ENCODE assay signal across 8 cellular contexts in the genomic region with DNA sequence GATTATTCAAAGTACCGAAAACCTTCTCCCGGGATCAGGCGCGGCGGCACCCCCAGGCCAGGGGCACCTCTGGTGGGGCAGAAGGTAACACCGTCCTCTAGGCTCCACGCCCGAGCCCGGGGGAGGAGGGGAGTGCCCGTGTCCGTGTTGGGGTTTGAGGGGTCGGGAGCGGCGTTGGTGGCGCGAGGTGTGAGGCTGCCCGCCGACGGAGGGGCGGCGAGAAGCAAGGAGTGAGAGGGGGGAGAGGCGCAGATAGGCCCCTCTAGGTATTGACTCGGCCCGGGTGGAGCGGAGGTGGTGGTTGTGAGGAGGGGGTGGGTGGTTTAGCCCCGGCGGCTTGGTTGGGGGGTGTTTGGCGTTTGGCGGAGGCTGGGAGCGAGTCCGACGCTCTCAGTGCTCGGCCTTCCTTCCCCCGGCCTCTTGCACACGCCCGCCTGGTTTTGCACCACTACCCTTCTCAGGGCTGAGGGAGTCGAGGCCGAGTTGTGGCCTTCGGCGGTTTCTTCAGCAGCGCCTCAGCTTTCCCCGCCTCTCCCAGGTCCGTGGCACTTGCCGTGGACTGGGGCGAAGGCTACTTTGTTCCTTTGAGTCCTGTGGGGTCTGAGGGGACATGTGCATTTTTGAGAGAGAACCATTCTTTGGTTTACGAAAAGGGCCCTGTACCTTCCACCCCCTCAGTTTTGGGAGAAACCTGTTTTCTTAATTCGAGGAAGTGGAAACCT. TPM values are rescaled to one million over a fixed set of nuclear protein-coding genes. Genes with fewer than 3 reads are reported as not detected.
DNase-seq lines count a peak whose midpoint lies in the region; FAIRE-seq and TF ChIP-seq lines count a peak whose summit lies in the region.

No MANE protein-coding gene starts in this region.

- H3K4me1 Mint-ChIP-seq in H9 (peaks cover 37 to 43% of the 10 kb centered on the region in 2 experiments), astrocyte (ENCODE audit: low read depth, unreplicated experiment) (peaks cover 15% of the 10 kb centered on the region)

- H3K4me2 ChIP-seq in H9 (ENCODE audit: insufficient read depth, insufficient read length, low read length) (peak overlapping the region; percentile 60), OCI-LY3 (ENCODE audit: low read length) (peak overlapping the region; percentile 84), astrocyte (ENCODE audit: low read length) (peak overlapping the region; percentile 97)

- H3K4me3 ChIP-seq in OCI-LY3 (ENCODE audit: low read length): peak overlapping the region; percentile 98
- peak overlapping the region; percentile 88 for H3K4me3 ChIP-seq in astrocyte (ENCODE audit: insufficient read depth, low read depth, low read length)
- H3K4me3 ChIP-seq in iPS-11a (ENCODE audit: low read depth, low read length): peak overlapping the region; percentile 71
- H3K4me3 ChIP-seq in sigmoid colon: peak overlapping the region; percentile 76 to 88 (median 86)

- no peak overlapping the region for H2AK5ac ChIP-seq in H9 (ENCODE audit: insufficient read length, low read length)

- H3K79me2 ChIP-seq in H9 (ENCODE audit: insufficient read depth, low read length) (peaks cover 42% of the 10 kb centered on the region), OCI-LY3 (ENCODE audit: low read length) (peaks cover 65% of the 10 kb centered on the region), astrocyte (ENCODE audit: insufficient read depth, low read length) (peaks cover 54% of the 10 kb centered on the region)

- peak overlapping the region; percentile 94 for H3K14ac ChIP-seq in H9 (ENCODE audit: insufficient read depth, low read length)

- H3K27me3 Mint-ChIP-seq in H9 (ENCODE audit: low read depth) (peaks cover 2% of the 10 kb centered on the region; the same call in 1 of the 2 replicates), astrocyte (ENCODE audit: low read depth, unreplicated experiment) (no peaks in the 10 kb centered on the region)

- H4K91ac ChIP-seq in H9 (ENCODE audit: insufficient read length, low read depth, low read length): peak overlapping the region; percentile 89

- H3K23ac ChIP-seq in H9 (ENCODE audit: insufficient read length, low read depth, low read length): no peak overlapping the region

- intact Hi-C loops in sigmoid colon (cut with DNase I): loop anchor here (2.0 to 5.0 kb wide), 2 partner anchors 357 to 1179 kb away; partner anchors contain the start of genes IL6ST and MAP3K1

- peak overlapping the region; percentile 60 for H4K5ac ChIP-seq in H9 (ENCODE audit: insufficient read length, low read depth, low read length)

- no peak for TF ChIP-seq EP300 in sigmoid colon (IDR thresholded peaks at IDR 0.05)

- H3K4me1 ChIP-seq in H9 (ENCODE audit: insufficient read depth, low read length) (no peaks in the 10 kb centered on the region), OCI-LY3 (ENCODE audit: low read length) (peaks cover 25% of the 10 kb centered on the region), astrocyte (ENCODE audit: insufficient read depth, low read length) (peaks cover 28% of the 10 kb centered on the region), sigmoid colon (peaks cover 0 to 56% (median 37%) of the 10 kb centered on the region in 4 donors)

- H2AFZ ChIP-seq in H9 (ENCODE audit: low read length) (no peak overlapping the region), OCI-LY3 (ENCODE audit: low read depth, low read length) (peak overlapping the region; percentile 19; the same call in 1 of the 2 replicates), astrocyte (ENCODE audit: low read depth, low read length) (peak overlapping the region; percentile 75)

- H3K79me1 ChIP-seq in H9 (ENCODE audit: insufficient read depth, low read depth, low read length, poor library complexity, severe bottlenecking): no peaks in the 10 kb centered on the region

- H4K8ac ChIP-seq in H9 (replicated peaks; ENCODE audit: insufficient read length, low read depth, low read length): no peak overlapping the region

- WGBS in H9 (ENCODE audit: extremely low coverage, insufficient read length, low lambda C conversion rate): no CpG with 5 or more reads among the region's 47 CpGs
- WGBS in sigmoid colon, 2 donors: 0% methylated on average over 47 of the region's 47 CpGs

- peaks cover 3% of the 10 kb centered on the region for H3K23me2 ChIP-seq in H9 (ENCODE audit: insufficient read length, low read depth, low read length, poor library complexity, severe bottlenecking)

- no peak for FAIRE-seq in astrocyte (lab: Jason Lieb, UNC)

- no peak overlapping the region for H2BK15ac ChIP-seq in H9 (ENCODE audit: low read depth, low read length)

- TF ChIP-seq POLR2A in sigmoid colon (IDR thresholded peaks at IDR 0.05): no peak

- H3K27ac Mint-ChIP-seq in H9: peak overlapping the region; percentile 100
- peak overlapping the region; percentile 97 for H3K27ac Mint-ChIP-seq in astrocyte (ENCODE audit: unreplicated experiment)

- H3K4me3 Mint-ChIP-seq in H9: peak overlapping the region; percentile 98
- peak overlapping the region; percentile 95 for H3K4me3 Mint-ChIP-seq in astrocyte (ENCODE audit: unreplicated experiment)

- H3K27me3 ChIP-seq in H9 (ENCODE audit: insufficient read depth, low read length): no peaks in the 10 kb centered on the region
- H3K27me3 ChIP-seq in OCI-LY3 (ENCODE audit: low read depth, low read length): no peaks in the 10 kb centered on the region
- H3K27me3 ChIP-seq in astrocyte (ENCODE audit: insufficient read depth, low read length): no peaks in the 10 kb centered on the region
- no peaks in the 10 kb centered on the region for H3K27me3 ChIP-seq in sigmoid colon

- peak overlapping the region; percentile 41 for H3K56ac ChIP-seq in H9 (ENCODE audit: insufficient read length, low read depth, low read length)

- no peak overlapping the region for H3T11ph ChIP-seq in H9 (ENCODE audit: low read length)

- H3K4ac ChIP-seq in H9 (ENCODE audit: low read depth, low read length): peak overlapping the region; percentile 61

- H3K9ac ChIP-seq in H9 (ENCODE audit: extremely low read depth, insufficient read length, low read length) (peak overlapping the region; percentile 90), OCI-LY3 (ENCODE audit: low read length) (peak overlapping the region; percentile 99), astrocyte (ENCODE audit: low read length) (peak overlapping the region; percentile 100)

- H3K36me3 Mint-ChIP-seq in H9 (ENCODE audit: insufficient read depth in 1 of 3, low read depth in 3 of 3) (peaks cover 25 to 40% (median 36%) of the 10 kb centered on the region in 3 experiments), astrocyte (ENCODE audit: low read depth, unreplicated experiment) (peaks cover 8% of the 10 kb centered on the region)

- H2BK12ac ChIP-seq in H9 (ENCODE audit: insufficient read length, low read depth, low read length): peak overlapping the region; percentile 6

- H2BK20ac ChIP-seq in H9 (ENCODE audit: low read depth, low read length, poor library complexity, severe bottlenecking): no peak overlapping the region

- H3K27ac ChIP-seq in H9 (ENCODE audit: insufficient read length, low read depth, low read length): peak overlapping the region; percentile 92
- H3K27ac ChIP-seq in OCI-LY3 (ENCODE audit: low read length): peak overlapping the region; percentile 97
- peak overlapping the region; percentile 98 for H3K27ac ChIP-seq in astrocyte (ENCODE audit: low read depth, low read length)
- H3K27ac ChIP-seq in sigmoid colon: peak overlapping the region; percentile 95 to 100 (median 98)

- DNase-seq in GM03348 (ENCODE audit: low spot score) (peak; percentile 44), H9 (no peak), astrocyte (ENCODE audit: low read depth) (no peak), sigmoid colon (peak; percentile 71), 8988T (no peak), NCI-H2171 treated with DMSO at 0.1 percent for 48 hours (lab: John Stamatoyannopoulos, UW) (no peak)

- peak overlapping the region; percentile 96 for H2BK120ac ChIP-seq in H9 (ENCODE audit: low read depth, low read length, poor library complexity, severe bottlenecking)

- TF ChIP-seq CTCF in H9 (conservative IDR thresholded peaks at IDR 0.05) (no peak), OCI-LY3 (IDR thresholded peaks at IDR 0.05; ENCODE audit: low read depth, low read length) (no peak), astrocyte (IDR thresholded peaks at IDR 0.05; ENCODE audit: insufficient read depth, low read depth, low read length) (no peak), sigmoid colon (IDR thresholded peaks at IDR 0.05) (no peak)

- H3K9me3 Mint-ChIP-seq in H9 (peaks cover 0 to 4% of the 10 kb centered on the region in 2 experiments; a peak in 2 of 5 replicates), astrocyte (ENCODE audit: unreplicated experiment) (no peaks in the 10 kb centered on the region)

- H3K18ac ChIP-seq in H9 (ENCODE audit: insufficient read length, low read depth, low read length): peak overlapping the region; percentile 88

- H3K9me3 ChIP-seq in H9 (ENCODE audit: control insufficient read depth, low read depth, low read length) (no peaks in the 10 kb centered on the region), OCI-LY3 (ENCODE audit: insufficient read depth, low read length) (no peaks in the 10 kb centered on the region), astrocyte (ENCODE audit: insufficient read depth, low read depth, low read length) (no peaks in the 10 kb centered on the region), sigmoid colon (no peaks in the 10 kb centered on the region)

- H3K36me3 ChIP-seq in OCI-LY3 (replicated peaks; ENCODE audit: low read depth, low read length): peaks cover 33% of the 10 kb centered on the region
- no peaks in the 10 kb centered on the region for H3K36me3 ChIP-seq in astrocyte (ENCODE audit: insufficient read depth, low read length)
- no peaks in the 10 kb centered on the region for H3K36me3 ChIP-seq in sigmoid colon

- H2BK5ac ChIP-seq in H9 (ENCODE audit: insufficient read length, low read length): peak overlapping the region; percentile 25

- H4K20me1 ChIP-seq in H9 (ENCODE audit: control insufficient read depth, insufficient read depth, insufficient read length): no peaks in the 10 kb centered on the region
- peaks cover 36% of the 10 kb centered on the region for H4K20me1 ChIP-seq in OCI-LY3 (ENCODE audit: insufficient read depth, low read length)
- H4K20me1 ChIP-seq in astrocyte (ENCODE audit: insufficient read depth, low read length): peaks cover 45% of the 10 kb centered on the region

RNA-seq across cellular contexts. Expression of gene GPBP1, which starts 0.4 kb away (rescaled TPM):
- total RNA-seq in H9 (2021) (108 and 112 TPM in 2 replicates), astrocyte (59.8 and 60.3 TPM in 2 replicates), sigmoid colon (10 to 100 TPM; 52.3 to 69.2 (median 59.7) TPM)
- polyA plus RNA-seq in sigmoid colon: 10 to 100 TPM; 32.4 to 51.6 (median 45.3) TPM

Comparison
In these comparisons a context has a peak if more than half of its experiments do, and no peak if none do; other contexts are left out.
1. DNase-seq: peak in GM03348 (single experiment) and sigmoid colon (single experiment); none in H9 (single experiment), astrocyte (single experiment), 8988T (single experiment) and NCI-H2171 treated with DMSO at 0.1 percent for 48 hours (single experiment).
2. Peak in every context shown above with its lines, with median percentiles within 50 percentile points of each other: H3K27ac ChIP-seq, H3K4me2 ChIP-seq, H3K9ac ChIP-seq and H3K4me3 ChIP-seq.